Comparison of ENCODE assay signal across 2 cellular contexts in the genomic region with DNA sequence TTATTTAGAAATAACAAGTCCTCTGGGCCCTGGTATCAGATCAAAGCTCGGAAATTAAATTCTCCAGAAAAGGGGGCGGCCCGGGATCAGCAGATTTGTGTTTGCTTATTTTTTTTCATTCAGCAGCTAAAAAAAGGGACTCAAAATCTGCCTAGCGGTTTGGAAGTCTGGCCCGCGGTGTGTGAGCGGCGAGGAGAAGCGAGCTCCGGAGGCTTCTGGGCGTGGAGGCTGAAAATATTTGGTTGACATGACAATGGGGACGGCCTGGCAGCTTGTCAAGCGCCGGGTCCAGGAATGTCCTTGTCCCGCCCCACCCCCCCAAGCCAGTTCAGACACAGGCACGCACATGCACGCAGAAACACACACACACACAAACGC.
TF ChIP-seq lines count a peak whose summit lies in the region.

No MANE protein-coding gene starts in this region.

TF ChIP-seq in SK-N-SH, 30 proteins besides CTCF, POLR2A, EP300 and RAD21 (continued from another document):
- TF ChIP-seq, protein P1, sequence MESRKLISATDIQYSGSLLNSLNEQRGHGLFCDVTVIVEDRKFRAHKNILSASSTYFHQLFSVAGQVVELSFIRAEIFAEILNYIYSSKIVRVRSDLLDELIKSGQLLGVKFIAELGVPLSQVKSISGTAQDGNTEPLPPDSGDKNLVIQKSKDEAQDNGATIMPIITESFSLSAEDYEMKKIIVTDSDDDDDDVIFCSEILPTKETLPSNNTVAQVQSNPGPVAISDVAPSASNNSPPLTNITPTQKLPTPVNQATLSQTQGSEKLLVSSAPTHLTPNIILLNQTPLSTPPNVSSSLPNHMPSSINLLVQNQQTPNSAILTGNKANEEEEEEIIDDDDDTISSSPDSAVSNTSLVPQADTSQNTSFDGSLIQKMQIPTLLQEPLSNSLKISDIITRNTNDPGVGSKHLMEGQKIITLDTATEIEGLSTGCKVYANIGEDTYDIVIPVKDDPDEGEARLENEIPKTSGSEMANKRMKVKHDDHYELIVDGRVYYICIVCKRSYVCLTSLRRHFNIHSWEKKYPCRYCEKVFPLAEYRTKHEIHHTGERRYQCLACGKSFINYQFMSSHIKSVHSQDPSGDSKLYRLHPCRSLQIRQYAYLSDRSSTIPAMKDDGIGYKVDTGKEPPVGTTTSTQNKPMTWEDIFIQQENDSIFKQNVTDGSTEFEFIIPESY (IDR thresholded peaks at IDR 0.05; ENCODE audit: borderline replicate concordance, low read depth): no peak
- TF ChIP-seq FOSL2 (IDR thresholded peaks at IDR 0.05; ENCODE audit: borderline replicate concordance, low read depth) (no peak), NFIC (IDR thresholded peaks at IDR 0.05; ENCODE audit: borderline replicate concordance) (no peak), ELF1 (IDR thresholded peaks at IDR 0.05) (no peak), TEAD4 (IDR thresholded peaks at IDR 0.05; ENCODE audit: borderline replicate concordance, insufficient read depth) (no peak), MEF2A (IDR thresholded peaks at IDR 0.05; ENCODE audit: borderline replicate concordance, low read depth) (no peak)
- TF ChIP-seq, protein P2, sequence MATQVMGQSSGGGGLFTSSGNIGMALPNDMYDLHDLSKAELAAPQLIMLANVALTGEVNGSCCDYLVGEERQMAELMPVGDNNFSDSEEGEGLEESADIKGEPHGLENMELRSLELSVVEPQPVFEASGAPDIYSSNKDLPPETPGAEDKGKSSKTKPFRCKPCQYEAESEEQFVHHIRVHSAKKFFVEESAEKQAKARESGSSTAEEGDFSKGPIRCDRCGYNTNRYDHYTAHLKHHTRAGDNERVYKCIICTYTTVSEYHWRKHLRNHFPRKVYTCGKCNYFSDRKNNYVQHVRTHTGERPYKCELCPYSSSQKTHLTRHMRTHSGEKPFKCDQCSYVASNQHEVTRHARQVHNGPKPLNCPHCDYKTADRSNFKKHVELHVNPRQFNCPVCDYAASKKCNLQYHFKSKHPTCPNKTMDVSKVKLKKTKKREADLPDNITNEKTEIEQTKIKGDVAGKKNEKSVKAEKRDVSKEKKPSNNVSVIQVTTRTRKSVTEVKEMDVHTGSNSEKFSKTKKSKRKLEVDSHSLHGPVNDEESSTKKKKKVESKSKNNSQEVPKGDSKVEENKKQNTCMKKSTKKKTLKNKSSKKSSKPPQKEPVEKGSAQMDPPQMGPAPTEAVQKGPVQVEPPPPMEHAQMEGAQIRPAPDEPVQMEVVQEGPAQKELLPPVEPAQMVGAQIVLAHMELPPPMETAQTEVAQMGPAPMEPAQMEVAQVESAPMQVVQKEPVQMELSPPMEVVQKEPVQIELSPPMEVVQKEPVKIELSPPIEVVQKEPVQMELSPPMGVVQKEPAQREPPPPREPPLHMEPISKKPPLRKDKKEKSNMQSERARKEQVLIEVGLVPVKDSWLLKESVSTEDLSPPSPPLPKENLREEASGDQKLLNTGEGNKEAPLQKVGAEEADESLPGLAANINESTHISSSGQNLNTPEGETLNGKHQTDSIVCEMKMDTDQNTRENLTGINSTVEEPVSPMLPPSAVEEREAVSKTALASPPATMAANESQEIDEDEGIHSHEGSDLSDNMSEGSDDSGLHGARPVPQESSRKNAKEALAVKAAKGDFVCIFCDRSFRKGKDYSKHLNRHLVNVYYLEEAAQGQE (IDR thresholded peaks at IDR 0.05; ENCODE audit: low read depth, low read length): no peak

TF ChIP-seq in SK-N-SH treated with all-trans-retinoic acid at 6 μM for 48 hours, 23 proteins besides CTCF, POLR2A, EP300 and RAD21 (continued from another document):
- TF ChIP-seq, protein P3, sequence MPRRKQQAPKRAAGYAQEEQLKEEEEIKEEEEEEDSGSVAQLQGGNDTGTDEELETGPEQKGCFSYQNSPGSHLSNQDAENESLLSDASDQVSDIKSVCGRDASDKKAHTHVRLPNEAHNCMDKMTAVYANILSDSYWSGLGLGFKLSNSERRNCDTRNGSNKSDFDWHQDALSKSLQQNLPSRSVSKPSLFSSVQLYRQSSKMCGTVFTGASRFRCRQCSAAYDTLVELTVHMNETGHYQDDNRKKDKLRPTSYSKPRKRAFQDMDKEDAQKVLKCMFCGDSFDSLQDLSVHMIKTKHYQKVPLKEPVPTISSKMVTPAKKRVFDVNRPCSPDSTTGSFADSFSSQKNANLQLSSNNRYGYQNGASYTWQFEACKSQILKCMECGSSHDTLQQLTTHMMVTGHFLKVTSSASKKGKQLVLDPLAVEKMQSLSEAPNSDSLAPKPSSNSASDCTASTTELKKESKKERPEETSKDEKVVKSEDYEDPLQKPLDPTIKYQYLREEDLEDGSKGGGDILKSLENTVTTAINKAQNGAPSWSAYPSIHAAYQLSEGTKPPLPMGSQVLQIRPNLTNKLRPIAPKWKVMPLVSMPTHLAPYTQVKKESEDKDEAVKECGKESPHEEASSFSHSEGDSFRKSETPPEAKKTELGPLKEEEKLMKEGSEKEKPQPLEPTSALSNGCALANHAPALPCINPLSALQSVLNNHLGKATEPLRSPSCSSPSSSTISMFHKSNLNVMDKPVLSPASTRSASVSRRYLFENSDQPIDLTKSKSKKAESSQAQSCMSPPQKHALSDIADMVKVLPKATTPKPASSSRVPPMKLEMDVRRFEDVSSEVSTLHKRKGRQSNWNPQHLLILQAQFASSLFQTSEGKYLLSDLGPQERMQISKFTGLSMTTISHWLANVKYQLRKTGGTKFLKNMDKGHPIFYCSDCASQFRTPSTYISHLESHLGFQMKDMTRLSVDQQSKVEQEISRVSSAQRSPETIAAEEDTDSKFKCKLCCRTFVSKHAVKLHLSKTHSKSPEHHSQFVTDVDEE (CRISPR knock-in tag; IDR thresholded peaks at IDR 0.05): no peak
- TF ChIP-seq SNAI2 (CRISPR knock-in tag; IDR thresholded peaks at IDR 0.05) (no peak), ZC3H10 (CRISPR knock-in tag; IDR thresholded peaks at IDR 0.05) (no peak), ZFP30 (CRISPR knock-in tag; IDR thresholded peaks at IDR 0.05) (no peak)
